In genomic region chr2:128179461-128179755, GRCh38 we compare ENCODE assay signal across 23 cellular contexts.
DNase-seq lines count a peak whose midpoint lies in the region; ATAC-seq, FAIRE-seq and TF ChIP-seq lines count a peak whose summit lies in the region.
"Had no signal": no experiment of that assay in that cellular context is flagged by ENCODE, and none has a peak within 500 bp of the region (broad histone marks: within the 10 kb centered on the region; RNA-seq: fewer than 3 reads in every experiment).

No MANE protein-coding gene starts in this region.

- peaks cover 76% of the 10 kb centered on the region for H3K36me3 ChIP-seq in left ventricle myocardium inferior
- peaks cover 59% of the 10 kb centered on the region for H3K36me3 ChIP-seq in right atrium auricular region
- peaks cover 51% of the 10 kb centered on the region for H3K36me3 ChIP-seq in astrocyte (ENCODE audit: insufficient read depth, low read length)
- peaks cover 24 to 91% of the 10 kb centered on the region in 2 experiments for H3K36me3 ChIP-seq in mesenchymal stem cell (ENCODE audit: control insufficient read depth in 1 of 2, insufficient read depth in 2 of 2, low read depth in 1 of 2, low read length in 2 of 2)
- H3K36me3 ChIP-seq in stomach smooth muscle (ENCODE audit: control insufficient read depth in 2 of 2, insufficient read depth in 2 of 2, low read length in 2 of 2) = peaks cover 32 to 36% of the 10 kb centered on the region in 2 donors
- H3K36me3 ChIP-seq in GM23338 (ENCODE audit: insufficient read depth) = peaks cover 61% of the 10 kb centered on the region

- H2AK5ac ChIP-seq in mesenchymal stem cell (ENCODE audit: low read length, severe bottlenecking) = no peak overlapping the region

- no peak overlapping the region for H3K14ac ChIP-seq in mesenchymal stem cell (ENCODE audit: low read length in 2 of 2)

- H3K27me3 ChIP-seq in left ventricle myocardium inferior (ENCODE audit: low read depth) = no peaks in the 10 kb centered on the region
- H3K27me3 ChIP-seq in right atrium auricular region = no peaks in the 10 kb centered on the region
- no peaks in the 10 kb centered on the region for H3K27me3 ChIP-seq in astrocyte (ENCODE audit: insufficient read depth, low read length)
- no peaks in the 10 kb centered on the region for H3K27me3 ChIP-seq in mesenchymal stem cell (ENCODE audit: control insufficient read depth in 1 of 2, insufficient read depth in 1 of 2, low read length in 2 of 2)
- no peaks in the 10 kb centered on the region for H3K27me3 ChIP-seq in stomach smooth muscle (ENCODE audit: control insufficient read depth in 1 of 2, insufficient read depth in 2 of 2, low read length in 2 of 2)
- H3K27me3 ChIP-seq in GM23338 (ENCODE audit: insufficient read depth) = no peaks in the 10 kb centered on the region
- H3K27me3 ChIP-seq: breast epithelium, upper lobe of right lung had no signal

- H3K9me2 ChIP-seq in GM23338 (ENCODE audit: insufficient read depth) = no peaks in the 10 kb centered on the region

- H3K9me3 ChIP-seq in left ventricle myocardium inferior (replicated peaks) (no peaks in the 10 kb centered on the region), right atrium auricular region (no peaks in the 10 kb centered on the region), astrocyte (ENCODE audit: insufficient read depth, low read depth, low read length) (no peaks in the 10 kb centered on the region), mesenchymal stem cell (ENCODE audit: control insufficient read depth, low read length) (no peaks in the 10 kb centered on the region), stomach smooth muscle (ENCODE audit: control insufficient read depth in 2 of 2, low read length in 2 of 2) (no peaks in the 10 kb centered on the region)
- H3K9me3 ChIP-seq: breast epithelium, Caco-2, upper lobe of right lung had no signal

- H4K20me1 ChIP-seq in astrocyte (ENCODE audit: insufficient read depth, low read length) (peaks cover 4% of the 10 kb centered on the region), GM23338 (replicated peaks; ENCODE audit: insufficient read depth) (peaks cover 14% of the 10 kb centered on the region)

- intact Hi-C loops in left ventricle myocardium inferior (cut with micrococcal nuclease) = no loop called here

- H3K9ac ChIP-seq in astrocyte (ENCODE audit: low read length) (peak overlapping the region; percentile 32), mesenchymal stem cell (ENCODE audit: low read length) (peak overlapping the region; percentile 51), stomach smooth muscle (ENCODE audit: low read length in 2 of 2) (peak overlapping the region; percentile 14 to 54)
- H3K9ac ChIP-seq: GM23248 had no signal

- H3K4me1 ChIP-seq in left ventricle myocardium inferior (peaks cover 26% of the 10 kb centered on the region), right atrium auricular region (no peaks in the 10 kb centered on the region), astrocyte (ENCODE audit: insufficient read depth, low read length) (no peaks in the 10 kb centered on the region), mesenchymal stem cell (ENCODE audit: control insufficient read depth, insufficient read depth, low read depth, low read length) (no peaks in the 10 kb centered on the region), stomach smooth muscle (ENCODE audit: control insufficient read depth, insufficient read depth, low read length) (peaks cover 9% of the 10 kb centered on the region), GM23338 (ENCODE audit: insufficient read depth) (no peaks in the 10 kb centered on the region)
- H3K4me1 ChIP-seq: breast epithelium, Caco-2, upper lobe of right lung had no signal

- H3K27me3 Mint-ChIP-seq in astrocyte (ENCODE audit: low read depth, unreplicated experiment) = no peaks in the 10 kb centered on the region
- no peaks in the 10 kb centered on the region for H3K27me3 Mint-ChIP-seq in GM23338 (ENCODE audit: insufficient read depth, low read depth, poor library complexity)
- H3K27me3 Mint-ChIP-seq: activated CD4-positive, alpha-beta T cell treated with anti-CD3 and anti-CD28 coated beads for 36 hours; naive thymus-derived CD8-positive, alpha-beta T cell; T-helper 17 cell had no signal

- peak overlapping the region in 1 of 2 experiments; percentile 33 for H3K4ac ChIP-seq in mesenchymal stem cell (ENCODE audit: low read depth in 1 of 2, low read length in 2 of 2)

- H3K4me1 Mint-ChIP-seq in astrocyte (ENCODE audit: low read depth, unreplicated experiment) (peaks cover 10% of the 10 kb centered on the region), GM23338 (no peaks in the 10 kb centered on the region)

- H3K36me3 Mint-ChIP-seq in astrocyte (ENCODE audit: low read depth, unreplicated experiment) (peaks cover 6% of the 10 kb centered on the region), GM23338 (ENCODE audit: low read depth) (peaks cover 72% of the 10 kb centered on the region)

- H3K4me2 ChIP-seq in astrocyte (ENCODE audit: low read length) = no peak overlapping the region
- no peak overlapping the region for H3K4me2 ChIP-seq in mesenchymal stem cell (ENCODE audit: low read length, poor library complexity, severe bottlenecking)
- H3K4me2 ChIP-seq in GM23338 = no peak overlapping the region

- H2AFZ ChIP-seq in astrocyte (ENCODE audit: low read depth, low read length) = no peak overlapping the region
- no peak overlapping the region for H2AFZ ChIP-seq in mesenchymal stem cell (ENCODE audit: low read depth, low read length)
- no peak overlapping the region for H2AFZ ChIP-seq in GM23338
- H2AFZ ChIP-seq: GM23248 had no signal

- no peak overlapping the region for H2BK15ac ChIP-seq in mesenchymal stem cell (ENCODE audit: low read depth, poor library complexity, severe bottlenecking)

- no peak overlapping the region for H3K4me3 Mint-ChIP-seq in astrocyte (ENCODE audit: unreplicated experiment)
- no peak overlapping the region for H3K4me3 Mint-ChIP-seq in GM23338
- H3K4me3 Mint-ChIP-seq: activated CD4-positive, alpha-beta T cell treated with anti-CD3 and anti-CD28 coated beads for 36 hours; endodermal cell; naive thymus-derived CD8-positive, alpha-beta T cell; T-helper 17 cell had no signal

- no peaks in the 10 kb centered on the region for H3F3A ChIP-seq in GM23338 (replicated peaks; ENCODE audit: low read depth)

- peaks cover 8% of the 10 kb centered on the region for H3K79me1 ChIP-seq in mesenchymal stem cell (replicated peaks; ENCODE audit: low read length, poor library complexity, severe bottlenecking)

- H4K91ac ChIP-seq in mesenchymal stem cell (ENCODE audit: low read length) = no peak overlapping the region

- H3K23ac ChIP-seq in mesenchymal stem cell (ENCODE audit: low read length in 2 of 2) = no peak overlapping the region

- H2BK120ac ChIP-seq in mesenchymal stem cell (ENCODE audit: low read depth, low read length) = no peak overlapping the region

- FAIRE-seq in astrocyte (lab: Jason Lieb, UNC) = no peak
- FAIRE-seq: GM18507, HTR-8/SVneo had no signal

- H3K4me3 ChIP-seq in left ventricle myocardium inferior (no peak overlapping the region), right atrium auricular region (no peak overlapping the region), astrocyte (ENCODE audit: insufficient read depth, low read depth, low read length) (no peak overlapping the region), mesenchymal stem cell (ENCODE audit: insufficient read depth in 1 of 2, low read depth in 1 of 2, low read length in 2 of 2) (no peak overlapping the region), stomach smooth muscle (ENCODE audit: low read length in 2 of 2) (no peak overlapping the region), GM23338 (no peak overlapping the region)
- H3K4me3 ChIP-seq: breast epithelium, GM23248, upper lobe of right lung had no signal

- H2BK12ac ChIP-seq in mesenchymal stem cell (ENCODE audit: low read length in 2 of 2) = no peak overlapping the region

- peak overlapping the region; percentile 79 for H3K27ac ChIP-seq in left ventricle myocardium inferior (replicated peaks)
- H3K27ac ChIP-seq in right atrium auricular region = peak overlapping the region in 1 of 2 donors; percentile 4
- no peak overlapping the region for H3K27ac ChIP-seq in astrocyte (ENCODE audit: low read depth, low read length)
- no peak overlapping the region for H3K27ac ChIP-seq in mesenchymal stem cell (ENCODE audit: low read length, poor library complexity, severe bottlenecking)
- peak overlapping the region; percentile 82 for H3K27ac ChIP-seq in stomach smooth muscle (ENCODE audit: low read length)
- no peak overlapping the region for H3K27ac ChIP-seq in GM23338 (ENCODE audit: low read depth)
- H3K27ac ChIP-seq: breast epithelium, GM23248 had no signal

- H2BK5ac ChIP-seq in mesenchymal stem cell (ENCODE audit: low read depth, low read length, poor library complexity, severe bottlenecking) = no peak overlapping the region

- no peak for TF ChIP-seq CTCF in left ventricle myocardium inferior (IDR thresholded peaks at IDR 0.05; ENCODE audit: borderline replicate concordance)
- TF ChIP-seq CTCF in right atrium auricular region (IDR thresholded peaks at IDR 0.05) = peak in 1 of 2 donors; percentile 5
- TF ChIP-seq CTCF in astrocyte (IDR thresholded peaks at IDR 0.05; ENCODE audit: insufficient read depth, low read depth, low read length) = no peak
- TF ChIP-seq CTCF in GM23338 (conservative IDR thresholded peaks at IDR 0.05; ENCODE audit: low read depth in 2 of 2) = no peak

- no peak for ATAC-seq in GM23338
- no peak for ATAC-seq in HG03342 (IDR thresholded peaks at IDR 0.05; ENCODE audit: unreplicated experiment)

- H3K79me2 ChIP-seq in astrocyte (ENCODE audit: insufficient read depth, low read length) (no peaks in the 10 kb centered on the region), GM23338 (replicated peaks; ENCODE audit: insufficient read depth) (no peaks in the 10 kb centered on the region)

- H3K18ac ChIP-seq in mesenchymal stem cell (ENCODE audit: low read depth in 1 of 2, low read length in 2 of 2) = peak overlapping the region in 1 of 2 experiments; percentile 68

- H3K9me3 Mint-ChIP-seq in astrocyte (ENCODE audit: unreplicated experiment) (peaks cover 2% of the 10 kb centered on the region), GM23338 (no peaks in the 10 kb centered on the region)
- H3K9me3 Mint-ChIP-seq: endodermal cell; naive thymus-derived CD8-positive, alpha-beta T cell had no signal

- H4K8ac ChIP-seq in mesenchymal stem cell (ENCODE audit: low read length) = no peak overlapping the region

- WGBS in mesenchymal stem cell = 88% methylated on average over 4 of the region's 4 CpGs

- DNase-seq in left ventricle myocardium inferior = no peak
- no peak for DNase-seq in right atrium auricular region (ENCODE audit: low spot score)
- DNase-seq in astrocyte (ENCODE audit: low read depth) = no peak
- no peak for DNase-seq in mesenchymal stem cell
- no peak for DNase-seq in EL
- no peak for DNase-seq in GM23338 (ENCODE audit: low spot score)
- DNase-seq: cortex of kidney, DMS79, NCI-H1048, NCI-H187 treated with DMSO at 0.1 percent for 48 hours, NCI-H526 treated with DMSO at 0.1 percent for 48 hours, upper lobe of right lung had no signal

- H3K27ac Mint-ChIP-seq in astrocyte (ENCODE audit: unreplicated experiment) (no peak overlapping the region), GM23338 (no peak overlapping the region)
- H3K27ac Mint-ChIP-seq: activated CD4-positive, alpha-beta T cell treated with anti-CD3 and anti-CD28 coated beads for 36 hours; endodermal cell had no signal

TF ChIP-seq in GM23338, 12 proteins besides CTCF, POLR2A, EP300 and RAD21:
- TF ChIP-seq ZNF331 (CRISPR knock-in tag; IDR thresholded peaks at IDR 0.05; ENCODE audit: low read depth) = no peak

Comparison
In these comparisons a context has a peak if more than half of its experiments do, and no peak if none do; other contexts are left out.
1. H3K27ac ChIP-seq: peak in left ventricle myocardium inferior (single experiment) and stomach smooth muscle (single experiment); none in astrocyte (single experiment), mesenchymal stem cell (single experiment) and GM23338 (single experiment).
2. Peak in every context shown above with its lines, with median percentiles within 50 percentile points of each other: H3K9ac ChIP-seq.